Comparison of ENCODE assay signal across 20 cellular contexts in genomic region chr6:25619222-25619621, GRCh38. TPM values are rescaled to one million over a fixed set of nuclear protein-coding genes. Genes with fewer than 3 reads are reported as not detected.
"Had no signal": no experiment of that assay in that cellular context is flagged by ENCODE, and none has a peak within 500 bp of the region (broad histone marks: within the 10 kb centered on the region; RNA-seq: fewer than 3 reads in every experiment).

No MANE protein-coding gene starts in this region.

- DNase-seq: activated CD4-positive, alpha-beta T cell treated with anti-CD3 and anti-CD28 coated beads for 1 hour; activated CD8-positive, alpha-beta memory T cell treated with anti-CD3 and anti-CD28 coated beads for 24 hours; activated CD8-positive, alpha-beta memory T cell treated with anti-CD3 and anti-CD28 coated beads, Interleukin-2, amount 50 U/mL, for 48 hours; activated effector memory CD4-positive, alpha-beta T cell treated with anti-CD3 and anti-CD28 coated beads, Interleukin-2, amount 50 U/mL, for 16 hours; activated T-cell treated with anti-CD3 and anti-CD28 coated beads, Interleukin-2, amount 50 U/mL, for 72 hours; adrenal gland; effector memory CD8-positive, alpha-beta T cell; foreskin fibroblast; mesenchymal stem cell; naive thymus-derived CD4-positive, alpha-beta T cell; pancreas; stimulated activated CD4-positive, alpha-beta T cell treated with anti-CD3 and anti-CD28 coated beads, Interleukin-4, amount 100 ng/mL, for 1 hour; stomach; upper lobe of left lung; WERI-Rb-1 had no signal

- H3K9me3 ChIP-seq: adrenal gland, pancreas, stomach, upper lobe of left lung had no signal

- H3K36me3 ChIP-seq: adrenal gland, pancreas, WERI-Rb-1 had no signal

- ATAC-seq: activated T-cell treated with anti-CD3 and anti-CD28 coated beads, Interleukin-2, amount 50 U/mL, for 72 hours; effector memory CD8-positive, alpha-beta T cell; naive thymus-derived CD4-positive, alpha-beta T cell; pancreas; sciatic nerve; stimulated activated effector memory CD8-positive, alpha-beta T cell treated with anti-CD3 and anti-CD28 coated beads, Interleukin-12 subunit alpha, Interleukin-12 subunit beta, amount 100 ng/mL, for 72 hours had no signal

- H3K27me3 ChIP-seq: adrenal gland, cardiac muscle cell, pancreas, stomach, upper lobe of left lung had no signal

- H3K27ac ChIP-seq: adrenal gland, cardiac muscle cell, pancreas, stomach, upper lobe of left lung, WERI-Rb-1 had no signal

- H3K4me1 ChIP-seq: adrenal gland, stomach, upper lobe of left lung had no signal

- FAIRE-seq: pancreas had no signal

- H3K4me2 ChIP-seq: smooth muscle cell had no signal

- H3K4me3 ChIP-seq: adrenal gland, cardiac muscle cell, pancreas, smooth muscle cell, stomach, upper lobe of left lung had no signal

RNA-seq across cellular contexts. Expression of gene SCGN, which starts 32.8 kb away (rescaled TPM):
- total RNA-seq: activated T-cell treated with anti-CD3 and anti-CD28 coated beads, Interleukin-2, amount 50 U/mL, for 72 hours; cardiac muscle cell; glomerular endothelial cell; naive thymus-derived CD4-positive, alpha-beta T cell; sciatic nerve; smooth muscle cell had no signal
- polyA plus RNA-seq: cardiac muscle cell; naive thymus-derived CD4-positive, alpha-beta T cell; smooth muscle cell had no signal
